8 cellular contexts compared by ENCODE assay signal in the genomic region with DNA sequence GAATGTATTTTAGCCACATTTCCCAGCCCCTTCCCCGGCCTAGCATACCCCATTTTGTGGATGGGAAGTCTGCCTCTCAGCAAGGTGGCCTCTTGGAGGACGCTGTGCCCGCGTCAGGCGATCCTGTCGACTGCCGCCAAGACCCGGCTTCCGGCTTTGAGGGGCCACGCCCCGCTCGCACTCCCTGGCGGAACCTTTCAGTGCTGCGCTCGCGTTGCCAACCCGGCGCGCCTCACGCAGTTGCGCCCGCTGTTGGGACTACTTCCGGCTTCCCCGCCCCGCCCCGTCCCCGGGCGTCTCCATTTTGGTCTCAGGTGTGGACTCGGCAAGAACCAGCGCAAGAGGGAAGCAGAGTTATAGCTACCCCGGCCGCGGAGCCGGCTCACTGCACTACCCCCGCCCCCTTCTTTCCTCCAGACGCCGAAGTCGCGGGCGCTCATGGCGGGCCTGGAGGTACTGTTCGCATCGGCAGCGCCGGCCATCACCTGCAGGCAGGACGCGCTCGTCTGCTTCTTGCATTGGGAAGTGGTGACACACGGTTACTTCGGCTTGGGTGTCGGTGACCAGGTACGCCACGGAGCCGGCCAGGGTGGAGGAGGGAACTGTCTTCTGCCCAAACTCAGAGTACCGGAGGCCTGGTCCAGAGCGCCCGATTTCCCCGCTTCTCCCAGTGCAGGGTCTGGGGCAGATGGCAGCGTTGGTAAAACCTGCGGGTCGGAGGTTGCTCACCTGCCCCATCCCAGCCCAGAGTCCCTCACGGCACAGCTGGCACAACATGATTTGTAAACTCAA. TPM values are rescaled to one million over a fixed set of nuclear protein-coding genes. Genes with fewer than 3 reads are reported as not detected.
DNase-seq lines count a peak whose midpoint lies in the region; ATAC-seq and TF ChIP-seq lines count a peak whose summit lies in the region.

A gene with protein sequence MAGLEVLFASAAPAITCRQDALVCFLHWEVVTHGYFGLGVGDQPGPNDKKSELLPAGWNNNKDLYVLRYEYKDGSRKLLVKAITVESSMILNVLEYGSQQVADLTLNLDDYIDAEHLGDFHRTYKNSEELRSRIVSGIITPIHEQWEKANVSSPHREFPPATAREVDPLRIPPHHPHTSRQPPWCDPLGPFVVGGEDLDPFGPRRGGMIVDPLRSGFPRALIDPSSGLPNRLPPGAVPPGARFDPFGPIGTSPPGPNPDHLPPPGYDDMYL (plus strand): TSS at position 267 of the 792 bp plus-strand sequence. CDS start 172 bp downstream, at position 439.

- H3K4me1 ChIP-seq in heart left ventricle (peaks cover 16 to 55% (median 50%) of the 10 kb centered on the region in 12 donors), upper lobe of left lung (peaks cover 48 to 55% (median 50%) of the 10 kb centered on the region in 4 donors)

- DNase-seq in NCI-H1436 (lab: John Stamatoyannopoulos, UW) (peak; percentile 91), T follicular helper cell (ENCODE audit: low read depth) (peak; percentile 94), heart left ventricle (peak; percentile 94 to 97 (median 96)), posterior cingulate gyrus (peak; percentile 88 to 99 (median 92)), upper lobe of left lung (peak; percentile 97 to 99)

- TF ChIP-seq POLR2A in heart left ventricle (IDR thresholded peaks at IDR 0.05), result peak in 1 of 2 donors; percentile 43
- peak in 3 of 4 donors; percentile 38 to 74 (median 67) for TF ChIP-seq POLR2A in upper lobe of left lung (IDR thresholded peaks at IDR 0.05)

- no peak within 1 kb of the TSS for H3K27ac ChIP-seq in adipose tissue (ENCODE audit: low read depth, low read length)
- H3K27ac ChIP-seq in heart left ventricle, result peak within 1 kb of the TSS; percentile 9 to 92 (median 80)
- peak within 1 kb of the TSS; percentile 87 to 91 (median 88) for H3K27ac ChIP-seq in upper lobe of left lung

- 0 to 1% (median 1%) methylated on average over 56 to 62 of the region's 62 CpGs for WGBS in adipose tissue, 3 donors
- 0 to 1% (median 1%) methylated on average over 34 to 62 of the region's 62 CpGs for WGBS in heart left ventricle, 4 donors
- 0 to 1% methylated on average over 8 to 57 of the region's 62 CpGs for WGBS in upper lobe of left lung, 2 donors

- H3K36me3 ChIP-seq in heart left ventricle (peaks cover 0 to 26% (median 4%) of the 10 kb centered on the region in 9 donors), upper lobe of left lung (peaks cover 0 to 14% (median 0%) of the 10 kb centered on the region in 4 donors)

- H3K27me3 ChIP-seq in heart left ventricle (no peaks in the 10 kb centered on the region), upper lobe of left lung (no peaks in the 10 kb centered on the region)

- TF ChIP-seq CTCF in GM12875 (IDR thresholded peaks at IDR 0.05; ENCODE audit: borderline replicate concordance, insufficient read depth, low read depth, low read length), result no peak
- peak in 5 of 12 donors; percentile 19 to 30 (median 23) for TF ChIP-seq CTCF in heart left ventricle (IDR thresholded peaks at IDR 0.05)
- peak in 4 of 6 experiments; percentile 46 to 60 (median 49) for TF ChIP-seq CTCF in upper lobe of left lung (IDR thresholded peaks at IDR 0.05)

- peak; percentile 98 for ATAC-seq in HG02798 (IDR thresholded peaks at IDR 0.05; ENCODE audit: poor library complexity, unreplicated experiment)
- ATAC-seq in heart left ventricle, result peak; percentile 97 to 99 (median 99)
- ATAC-seq in upper lobe of left lung (ENCODE audit: low FRiP score in 2 of 2), result peak; percentile 99

- H3K4me3 ChIP-seq in GM12875 (ENCODE audit: low read depth, low read length) (peak within 1 kb of the TSS; percentile 84), heart left ventricle (peak within 1 kb of the TSS; percentile 68 to 100 (median 95)), upper lobe of left lung (peak within 1 kb of the TSS; percentile 84 to 97 (median 96))

- intact Hi-C loops in heart left ventricle (cut with DNase I), result loop anchor here in 5 of 10 donors (2.0 to 10.0 kb wide), 4 partner anchors 96 to 349 kb away; a partner anchor contains a TSS
- intact Hi-C loops in posterior cingulate gyrus (cut with DNase I), result loop anchor here (5.0 kb wide), 1 partner anchor 349 kb away; a partner anchor contains a TSS

- TF ChIP-seq EP300 in upper lobe of left lung (IDR thresholded peaks at IDR 0.05), result no peak

- H3K9me3 ChIP-seq in heart left ventricle, result no peaks in the 10 kb centered on the region
- no peaks in the 10 kb centered on the region for H3K9me3 ChIP-seq in upper lobe of left lung

RNA-seq across cellular contexts. Expression of the gene that starts here (rescaled TPM):
- polyA plus RNA-seq in adipose tissue, result 10 to 100 TPM; 54.8 to 88.6 (median 64.5) TPM
- total RNA-seq in heart left ventricle, result 100 to 1,000 TPM; 116 to 184 (median 141) TPM
- polyA plus RNA-seq in heart left ventricle, result 10 to 100 TPM; 24.6 to 88.2 TPM
- total RNA-seq in upper lobe of left lung, result 100 to 1,000 TPM in 3 of 6 donors, 10 to 100 TPM in 3; 36.7 to 158 (median 105) TPM
